1 cellular context compared by ENCODE assay signal in the genomic region with DNA sequence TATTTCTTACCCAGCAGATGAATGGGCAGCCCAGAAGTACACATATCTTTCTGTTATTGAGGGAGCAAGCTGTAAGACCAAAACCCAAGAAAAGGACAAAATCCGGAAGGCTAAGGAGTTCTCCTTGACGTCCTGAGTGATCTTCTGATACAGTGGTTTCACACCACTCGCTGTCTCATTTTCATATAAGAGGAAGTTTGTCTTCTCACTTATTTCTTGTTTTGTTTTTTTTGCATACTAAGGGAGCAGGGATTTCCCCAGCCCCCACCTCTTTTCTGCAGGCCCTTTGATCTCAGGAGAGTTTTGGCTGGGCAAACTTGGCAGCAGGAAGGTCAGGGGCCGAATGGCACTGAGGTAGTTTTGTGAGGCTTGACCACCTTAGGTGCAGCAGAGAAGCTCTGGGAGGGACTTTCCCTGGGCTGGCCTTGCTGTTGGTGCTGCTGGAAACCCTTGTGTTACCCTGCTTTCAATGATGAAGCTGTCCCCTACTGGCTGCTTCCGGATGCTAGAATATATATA.
TF ChIP-seq lines count a peak whose summit lies in the region.

No MANE protein-coding gene starts in this region.

TF ChIP-seq in GM12878, 131 proteins besides CTCF, POLR2A, EP300 and RAD21 (continued from another document):
- 0 out of 2 replicates have a peak, but pooled peaks have one; percentile 10 for TF ChIP-seq BCL11A (IDR thresholded peaks at IDR 0.05; ENCODE audit: low read depth, low read length)
- TF ChIP-seq IKZF2 (IDR thresholded peaks at IDR 0.05): peak; percentile 54 to 60
- TF ChIP-seq TCF7 (IDR thresholded peaks at IDR 0.05; ENCODE audit: borderline replicate concordance): peak; percentile 90
- peak; percentile 11 for TF ChIP-seq MEF2B (IDR thresholded peaks at IDR 0.05; ENCODE audit: partially characterized antibody, poor library complexity, severe bottlenecking)
- TF ChIP-seq, protein P1, sequence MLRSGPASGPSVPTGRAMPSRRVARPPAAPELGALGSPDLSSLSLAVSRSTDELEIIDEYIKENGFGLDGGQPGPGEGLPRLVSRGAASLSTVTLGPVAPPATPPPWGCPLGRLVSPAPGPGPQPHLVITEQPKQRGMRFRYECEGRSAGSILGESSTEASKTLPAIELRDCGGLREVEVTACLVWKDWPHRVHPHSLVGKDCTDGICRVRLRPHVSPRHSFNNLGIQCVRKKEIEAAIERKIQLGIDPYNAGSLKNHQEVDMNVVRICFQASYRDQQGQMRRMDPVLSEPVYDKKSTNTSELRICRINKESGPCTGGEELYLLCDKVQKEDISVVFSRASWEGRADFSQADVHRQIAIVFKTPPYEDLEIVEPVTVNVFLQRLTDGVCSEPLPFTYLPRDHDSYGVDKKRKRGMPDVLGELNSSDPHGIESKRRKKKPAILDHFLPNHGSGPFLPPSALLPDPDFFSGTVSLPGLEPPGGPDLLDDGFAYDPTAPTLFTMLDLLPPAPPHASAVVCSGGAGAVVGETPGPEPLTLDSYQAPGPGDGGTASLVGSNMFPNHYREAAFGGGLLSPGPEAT (IDR thresholded peaks at IDR 0.05; ENCODE audit: low read depth): peak; percentile 76
- TF ChIP-seq, protein P2, sequence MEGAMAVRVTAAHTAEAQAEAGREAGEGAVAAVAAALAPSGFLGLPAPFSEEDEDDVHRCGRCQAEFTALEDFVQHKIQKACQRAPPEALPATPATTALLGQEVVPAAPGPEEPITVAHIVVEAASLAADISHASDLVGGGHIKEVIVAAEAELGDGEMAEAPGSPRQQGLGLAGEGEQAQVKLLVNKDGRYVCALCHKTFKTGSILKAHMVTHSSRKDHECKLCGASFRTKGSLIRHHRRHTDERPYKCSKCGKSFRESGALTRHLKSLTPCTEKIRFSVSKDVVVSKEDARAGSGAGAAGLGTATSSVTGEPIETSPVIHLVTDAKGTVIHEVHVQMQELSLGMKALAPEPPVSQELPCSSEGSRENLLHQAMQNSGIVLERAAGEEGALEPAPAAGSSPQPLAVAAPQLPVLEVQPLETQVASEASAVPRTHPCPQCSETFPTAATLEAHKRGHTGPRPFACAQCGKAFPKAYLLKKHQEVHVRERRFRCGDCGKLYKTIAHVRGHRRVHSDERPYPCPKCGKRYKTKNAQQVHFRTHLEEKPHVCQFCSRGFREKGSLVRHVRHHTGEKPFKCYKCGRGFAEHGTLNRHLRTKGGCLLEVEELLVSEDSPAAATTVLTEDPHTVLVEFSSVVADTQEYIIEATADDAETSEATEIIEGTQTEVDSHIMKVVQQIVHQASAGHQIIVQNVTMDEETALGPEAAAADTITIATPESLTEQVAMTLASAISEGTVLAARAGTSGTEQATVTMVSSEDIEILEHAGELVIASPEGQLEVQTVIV (IDR thresholded peaks at IDR 0.05; ENCODE audit: borderline replicate concordance, partially characterized antibody): no peak
- TF ChIP-seq ZNF217 (IDR thresholded peaks at IDR 0.05): 0 out of 2 replicates have a peak, but pooled peaks have one; percentile 28
- TF ChIP-seq NR2F1 (conservative IDR thresholded peaks at IDR 0.05): peak; percentile 86
- TF ChIP-seq, protein P3, sequence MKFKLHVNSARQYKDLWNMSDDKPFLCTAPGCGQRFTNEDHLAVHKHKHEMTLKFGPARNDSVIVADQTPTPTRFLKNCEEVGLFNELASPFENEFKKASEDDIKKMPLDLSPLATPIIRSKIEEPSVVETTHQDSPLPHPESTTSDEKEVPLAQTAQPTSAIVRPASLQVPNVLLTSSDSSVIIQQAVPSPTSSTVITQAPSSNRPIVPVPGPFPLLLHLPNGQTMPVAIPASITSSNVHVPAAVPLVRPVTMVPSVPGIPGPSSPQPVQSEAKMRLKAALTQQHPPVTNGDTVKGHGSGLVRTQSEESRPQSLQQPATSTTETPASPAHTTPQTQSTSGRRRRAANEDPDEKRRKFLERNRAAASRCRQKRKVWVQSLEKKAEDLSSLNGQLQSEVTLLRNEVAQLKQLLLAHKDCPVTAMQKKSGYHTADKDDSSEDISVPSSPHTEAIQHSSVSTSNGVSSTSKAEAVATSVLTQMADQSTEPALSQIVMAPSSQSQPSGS (IDR thresholded peaks at IDR 0.05; ENCODE audit: low read length): no peak
- no peak for TF ChIP-seq SREBF2 (IDR thresholded peaks at IDR 0.05; ENCODE audit: low read length)
TF ChIP-seq in GM12878: peak in this region for 17.
